8 cellular contexts compared by ENCODE assay signal in the genomic region with DNA sequence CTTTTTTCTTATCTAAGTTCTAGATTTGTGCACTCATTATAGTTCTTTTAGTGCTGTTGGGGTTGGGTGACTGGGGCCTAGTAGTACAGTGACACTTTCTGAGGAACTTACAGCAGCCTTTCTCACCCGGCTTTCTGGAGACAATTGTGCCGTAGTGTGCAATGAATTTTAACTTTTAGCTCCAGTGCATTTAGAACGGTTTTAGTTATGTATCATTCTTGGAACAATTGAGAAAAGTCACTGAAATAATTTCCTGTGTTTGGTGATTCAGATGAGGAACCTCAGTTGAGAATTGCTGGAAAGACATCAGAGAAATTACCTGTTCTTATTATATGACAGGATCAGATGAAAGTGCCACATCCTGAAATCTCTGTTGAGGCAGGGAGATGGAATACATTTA. TPM values are rescaled to one million over a fixed set of nuclear protein-coding genes. Genes with fewer than 3 reads are reported as not detected.
A peak's percentile ranks its signal among the peaks of the same experiment; 100 is the strongest.
DNase-seq lines count a peak whose midpoint lies in the region; ATAC-seq and TF ChIP-seq lines count a peak whose summit lies in the region.
"Not testable (repeated sequence)": the region's sequence is repeated elsewhere in the genome, so short reads cannot be mapped to it uniquely, and the experiment has no call there.

No MANE protein-coding gene starts in this region.

- peaks cover 41% of the 10 kb centered on the region for H3K4me1 ChIP-seq in CD4-positive, CD25-positive, alpha-beta regulatory T cell (ENCODE audit: control insufficient read depth, insufficient read depth, low read length, poor library complexity, severe bottlenecking)
- peaks cover 12% of the 10 kb centered on the region for H3K4me1 ChIP-seq in HEK293 (ENCODE audit: control insufficient read depth, insufficient read depth, low read length)
- peaks cover 60% of the 10 kb centered on the region for H3K4me1 ChIP-seq in PC-9 (replicated peaks; ENCODE audit: insufficient read depth)

- H3K4me1 Mint-ChIP-seq in CD4-positive, CD25-positive, alpha-beta regulatory T cell = peaks cover 44 to 70% (median 59%) of the 10 kb centered on the region in 4 donors
- peaks cover 65% of the 10 kb centered on the region for H3K4me1 Mint-ChIP-seq in activated CD4-positive, alpha-beta memory T cell treated with anti-CD3 and anti-CD28 coated beads for 36 hours (ENCODE audit: low read depth)
- H3K4me1 Mint-ChIP-seq in brain (peaks cover 60% of the 10 kb centered on the region), naive B cell (peaks cover 42 to 73% (median 65%) of the 10 kb centered on the region in 3 donors)
- H3K4me1 Mint-ChIP-seq in stimulated activated naive B cell treated with anti-CD40 and anti-IgM and Interleukin-4, amounts not matched to agents 10 μg/mL and 1 μg/mL and 100 μg/mL, for 72 hours = peaks cover 40 to 67% of the 10 kb centered on the region in 2 donors

- not testable (repeated sequence) for H3K27me3 Mint-ChIP-seq in CD4-positive, CD25-positive, alpha-beta regulatory T cell; activated CD4-positive, alpha-beta memory T cell treated with anti-CD3 and anti-CD28 coated beads for 36 hours; brain; naive B cell; stimulated activated naive B cell treated with anti-CD40 and anti-IgM and Interleukin-4, amounts not matched to agents 10 μg/mL and 1 μg/mL and 100 μg/mL, for 72 hours

- peak overlapping the region; percentile 74 to 100 (median 90) for H3K4me3 Mint-ChIP-seq in CD4-positive, CD25-positive, alpha-beta regulatory T cell
- peak overlapping the region; percentile 51 for H3K4me3 Mint-ChIP-seq in activated CD4-positive, alpha-beta memory T cell treated with anti-CD3 and anti-CD28 coated beads for 36 hours
- H3K4me3 Mint-ChIP-seq in brain (peak overlapping the region; percentile 79 to 98 (median 81)), naive B cell (peak overlapping the region; percentile 15 to 100 (median 71))
- H3K4me3 Mint-ChIP-seq in stimulated activated naive B cell treated with anti-CD40 and anti-IgM and Interleukin-4, amounts not matched to agents 10 μg/mL and 1 μg/mL and 100 μg/mL, for 72 hours = peak overlapping the region; percentile 21 to 53

- not testable (repeated sequence) for H2AFZ ChIP-seq in PC-9

- not testable (repeated sequence) for H3K27ac ChIP-seq in CD4-positive, CD25-positive, alpha-beta regulatory T cell (ENCODE audit: insufficient read depth, low read length, poor library complexity, severe bottlenecking); HEK293 (ENCODE audit: extremely low read depth, low read depth, low read length); PC-9

- POLR2A ChIA-PET in HEK293 (lab: Yijun Ruan, JAX); PC-9 (lab: Charles Lee; ENCODE audit: unreplicated experiment); activated CD4-positive, alpha-beta memory T cell treated with anti-CD3 and anti-CD28 coated beads for 36 hours (lab: Charles Lee): not testable (repeated sequence)

- peaks cover 70% of the 10 kb centered on the region for H3K79me2 ChIP-seq in PC-9 (ENCODE audit: low read depth)

- not testable (repeated sequence) for H3K9me3 Mint-ChIP-seq in CD4-positive, CD25-positive, alpha-beta regulatory T cell; activated CD4-positive, alpha-beta memory T cell treated with anti-CD3 and anti-CD28 coated beads for 36 hours; stimulated activated naive B cell treated with anti-CD40 and anti-IgM and Interleukin-4, amounts not matched to agents 10 μg/mL and 1 μg/mL and 100 μg/mL, for 72 hours
- H3K9me3 Mint-ChIP-seq in brain (peaks cover 6 to 16% (median 8%) of the 10 kb centered on the region in 5 experiments), naive B cell (peaks cover 0 to 11% (median 4%) of the 10 kb centered on the region in 7 donors)

- not testable (repeated sequence) for TF ChIP-seq CTCF in HEK293 (tag by site-specific recombination; IDR thresholded peaks at IDR 0.05); PC-9 (conservative IDR thresholded peaks at IDR 0.05); brain (conservative IDR thresholded peaks at IDR 0.05); epithelial cell of proximal tubule (conservative IDR thresholded peaks at IDR 0.05; ENCODE audit: low read depth, low read length)

- ATAC-seq in CD4-positive, CD25-positive, alpha-beta regulatory T cell (ENCODE audit: low read depth in 2 of 2); naive B cell (ENCODE audit: low read depth in 2 of 2); stimulated activated naive B cell treated with anti-CD40 and anti-IgM and Interleukin-4, amounts not matched to agents 10 μg/mL and 1 μg/mL and 100 μg/mL, for 72 hours (replicated peaks): not testable (repeated sequence)

- not testable (repeated sequence) for DNase-seq in CD4-positive, CD25-positive, alpha-beta regulatory T cell; PC-9; activated CD4-positive, alpha-beta memory T cell treated with anti-CD3 and anti-CD28 coated beads for 36 hours; epithelial cell of proximal tubule (ENCODE audit: low read depth); naive B cell; stimulated activated naive B cell treated with anti-CD40 and anti-IgM and Interleukin-4, amounts not matched to agents 10 μg/mL and 1 μg/mL and 100 μg/mL, for 72 hours

- CTCF ChIA-PET in HEK293 (lab: Yijun Ruan, JAX); PC-9 (lab: Charles Lee); activated CD4-positive, alpha-beta memory T cell treated with anti-CD3 and anti-CD28 coated beads for 36 hours (lab: Charles Lee): not testable (repeated sequence)

- H4K20me1 ChIP-seq in PC-9 (ENCODE audit: insufficient read depth) = not testable (repeated sequence)

- H3K36me3 ChIP-seq in CD4-positive, CD25-positive, alpha-beta regulatory T cell (ENCODE audit: control insufficient read depth, insufficient read depth, low read length); HEK293 (ENCODE audit: control insufficient read depth in 2 of 2, insufficient read depth in 1 of 2, low read length in 2 of 2); PC-9 (ENCODE audit: low read depth): not testable (repeated sequence)

- not testable (repeated sequence) for BruUV-seq in PC-9 (replicated peaks; lab: Mats Ljungman, UMichigan)

- H3K9me2 ChIP-seq in PC-9 (ENCODE audit: insufficient read depth) = not testable (repeated sequence)

- H3F3A ChIP-seq in PC-9 (ENCODE audit: insufficient read depth, low read depth) = peaks cover 14% of the 10 kb centered on the region; the same call in 1 of the 2 replicates

- intact Hi-C loops in PC-9 (cut with micrococcal nuclease; ENCODE audit: unreplicated experiment) = loop anchor here (10.0 kb wide), 1 partner anchor 223 kb away; no protein-coding TSS in a partner anchor
- intact Hi-C loops in activated CD4-positive, alpha-beta memory T cell treated with anti-CD3 and anti-CD28 coated beads for 36 hours (cut with micrococcal nuclease) = not testable (repeated sequence)

- H3K4me3 ChIP-seq in CD4-positive, CD25-positive, alpha-beta regulatory T cell (ENCODE audit: low read depth, low read length) = peak overlapping the region; percentile 98
- H3K4me3 ChIP-seq in HEK293 (ENCODE audit: low read depth, low read length) = peak overlapping the region; percentile 33
- peak overlapping the region; percentile 74; the same call in 1 of the 2 replicates for H3K4me3 ChIP-seq in PC-9
- H3K4me3 ChIP-seq in epithelial cell of proximal tubule (ENCODE audit: low read depth, low read length) = peak overlapping the region; percentile 45

- peak overlapping the region; percentile 93 for H3K4me2 ChIP-seq in PC-9

- not testable (repeated sequence) for H3K27ac Mint-ChIP-seq in CD4-positive, CD25-positive, alpha-beta regulatory T cell; naive B cell; stimulated activated naive B cell treated with anti-CD40 and anti-IgM and Interleukin-4, amounts not matched to agents 10 μg/mL and 1 μg/mL and 100 μg/mL, for 72 hours
- H3K27ac Mint-ChIP-seq in activated CD4-positive, alpha-beta memory T cell treated with anti-CD3 and anti-CD28 coated beads for 36 hours = peak overlapping the region; percentile 38
- H3K27ac Mint-ChIP-seq in brain = peak overlapping the region in 2 of 5 experiments; percentile 40 to 74

- not testable (repeated sequence) for H3K9me3 ChIP-seq in CD4-positive, CD25-positive, alpha-beta regulatory T cell (ENCODE audit: control insufficient read depth in 2 of 2, low read length in 2 of 2); HEK293 (ENCODE audit: control insufficient read depth, insufficient read depth, low read depth, low read length); PC-9 (ENCODE audit: insufficient read depth, low read depth)

- not testable (repeated sequence) for H3K27me3 ChIP-seq in CD4-positive, CD25-positive, alpha-beta regulatory T cell (ENCODE audit: control insufficient read depth, insufficient read depth, low read length); PC-9 (ENCODE audit: insufficient read depth, low read depth)

- H3K36me3 Mint-ChIP-seq in CD4-positive, CD25-positive, alpha-beta regulatory T cell; activated CD4-positive, alpha-beta memory T cell treated with anti-CD3 and anti-CD28 coated beads for 36 hours; brain: not testable (repeated sequence)
- peaks cover 4 to 12% of the 10 kb centered on the region in 2 donors for H3K36me3 Mint-ChIP-seq in naive B cell
- peaks cover 12 to 17% of the 10 kb centered on the region in 2 donors for H3K36me3 Mint-ChIP-seq in stimulated activated naive B cell treated with anti-CD40 and anti-IgM and Interleukin-4, amounts not matched to agents 10 μg/mL and 1 μg/mL and 100 μg/mL, for 72 hours

TF ChIP-seq in HEK293, 187 proteins besides CTCF, POLR2A, EP300 and RAD21:
- 0 out of 2 replicates have a peak, but pooled peaks have one; percentile 5 for TF ChIP-seq PRDM1 (tag by site-specific recombination; IDR thresholded peaks at IDR 0.05)

RNA-seq across cellular contexts. Expression of gene ZNRF2, which starts 3.2 kb away (rescaled TPM):
- 53.1 TPM for total RNA-seq in CD4-positive, CD25-positive, alpha-beta regulatory T cell
- 1 to 10 TPM; 2.1 to 6.2 (median 4.2) TPM for polyA plus RNA-seq in CD4-positive, CD25-positive, alpha-beta regulatory T cell
- total RNA-seq in PC-9 (2021) = 24.7 and 28.2 TPM in 2 replicates
- 10 to 100 TPM in 1 of 2 experiments, 1 to 10 TPM in 1; 9.6 to 10.5 TPM for total RNA-seq in activated CD4-positive, alpha-beta memory T cell treated with anti-CD3 and anti-CD28 coated beads for 36 hours
- 7.9 TPM for polyA plus RNA-seq in brain (ENCODE audit: insufficient read depth, low read depth, low replicate concordance)
- total RNA-seq in epithelial cell of proximal tubule = 10.4 and 16.5 TPM in 2 replicates
- 1 to 10 TPM in 5 of 6 donors, under 1 TPM in 1; 0.84 to 7.7 (median 2.8) TPM for polyA plus RNA-seq in naive B cell (ENCODE audit: low read depth in 6 of 6)

Comparison
In these comparisons a context has a peak if more than half of its experiments do, and no peak if none do; other contexts are left out.
1. H3K4me3 ChIP-seq: peak in every context shown above with its lines; median percentile 98 in CD4-positive, CD25-positive, alpha-beta regulatory T cell; 74 in PC-9; 45 in epithelial cell of proximal tubule; 33 in HEK293.
2. H3K4me3 Mint-ChIP-seq: peak in every context shown above with its lines; median percentile 90 in CD4-positive, CD25-positive, alpha-beta regulatory T cell; 81 in brain; 71 in naive B cell; 51 in activated CD4-positive, alpha-beta memory T cell treated with anti-CD3 and anti-CD28 coated beads for 36 hours; 37 in stimulated activated naive B cell treated with anti-CD40 and anti-IgM and Interleukin-4, amounts not matched to agents 10 μg/mL and 1 μg/mL and 100 μg/mL, for 72 hours.